2 cellular contexts compared by ENCODE assay signal in the genomic region with DNA sequence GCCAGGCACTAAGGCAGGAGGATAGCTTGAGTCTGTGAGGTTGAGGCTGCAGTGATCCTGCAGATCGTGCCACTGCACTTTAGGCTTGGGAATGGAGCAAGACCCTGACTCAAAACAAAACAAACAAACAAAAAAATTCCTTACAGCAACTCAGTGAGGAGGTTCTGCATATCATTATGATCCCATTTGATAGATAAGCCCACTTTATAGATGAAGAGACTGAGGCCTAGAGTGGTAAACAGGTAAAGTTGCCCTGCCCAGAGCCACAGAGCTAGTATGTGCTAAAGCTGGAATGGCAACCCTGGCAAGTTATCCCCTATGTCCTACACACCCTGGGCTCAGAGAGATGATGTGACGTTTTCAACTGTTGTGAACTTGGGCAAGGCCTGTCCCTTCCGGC.
TF ChIP-seq lines count a peak whose summit lies in the region.

No MANE protein-coding gene starts in this region.

TF ChIP-seq in GM23338, 12 proteins besides CTCF, POLR2A, EP300 and RAD21 (continues in another document):
- TF ChIP-seq EZH2 (IDR thresholded peaks at IDR 0.05; ENCODE audit: low read depth, unreplicated experiment) (no peak), NANOG (IDR thresholded peaks at IDR 0.05; ENCODE audit: borderline replicate concordance) (no peak), JUNB (IDR thresholded peaks at IDR 0.05; ENCODE audit: unreplicated experiment) (no peak), ZNF331 (CRISPR knock-in tag; IDR thresholded peaks at IDR 0.05; ENCODE audit: low read depth) (no peak), ETS1 (IDR thresholded peaks at IDR 0.05) (no peak), EZH2phosphoT487 (IDR thresholded peaks at IDR 0.05; ENCODE audit: unreplicated experiment) (no peak), POLR2AphosphoS5 (IDR thresholded peaks at IDR 0.05; ENCODE audit: low read depth) (no peak), ZNF114 (CRISPR knock-in tag; IDR thresholded peaks at IDR 0.05) (no peak)
- TF ChIP-seq, protein P1, sequence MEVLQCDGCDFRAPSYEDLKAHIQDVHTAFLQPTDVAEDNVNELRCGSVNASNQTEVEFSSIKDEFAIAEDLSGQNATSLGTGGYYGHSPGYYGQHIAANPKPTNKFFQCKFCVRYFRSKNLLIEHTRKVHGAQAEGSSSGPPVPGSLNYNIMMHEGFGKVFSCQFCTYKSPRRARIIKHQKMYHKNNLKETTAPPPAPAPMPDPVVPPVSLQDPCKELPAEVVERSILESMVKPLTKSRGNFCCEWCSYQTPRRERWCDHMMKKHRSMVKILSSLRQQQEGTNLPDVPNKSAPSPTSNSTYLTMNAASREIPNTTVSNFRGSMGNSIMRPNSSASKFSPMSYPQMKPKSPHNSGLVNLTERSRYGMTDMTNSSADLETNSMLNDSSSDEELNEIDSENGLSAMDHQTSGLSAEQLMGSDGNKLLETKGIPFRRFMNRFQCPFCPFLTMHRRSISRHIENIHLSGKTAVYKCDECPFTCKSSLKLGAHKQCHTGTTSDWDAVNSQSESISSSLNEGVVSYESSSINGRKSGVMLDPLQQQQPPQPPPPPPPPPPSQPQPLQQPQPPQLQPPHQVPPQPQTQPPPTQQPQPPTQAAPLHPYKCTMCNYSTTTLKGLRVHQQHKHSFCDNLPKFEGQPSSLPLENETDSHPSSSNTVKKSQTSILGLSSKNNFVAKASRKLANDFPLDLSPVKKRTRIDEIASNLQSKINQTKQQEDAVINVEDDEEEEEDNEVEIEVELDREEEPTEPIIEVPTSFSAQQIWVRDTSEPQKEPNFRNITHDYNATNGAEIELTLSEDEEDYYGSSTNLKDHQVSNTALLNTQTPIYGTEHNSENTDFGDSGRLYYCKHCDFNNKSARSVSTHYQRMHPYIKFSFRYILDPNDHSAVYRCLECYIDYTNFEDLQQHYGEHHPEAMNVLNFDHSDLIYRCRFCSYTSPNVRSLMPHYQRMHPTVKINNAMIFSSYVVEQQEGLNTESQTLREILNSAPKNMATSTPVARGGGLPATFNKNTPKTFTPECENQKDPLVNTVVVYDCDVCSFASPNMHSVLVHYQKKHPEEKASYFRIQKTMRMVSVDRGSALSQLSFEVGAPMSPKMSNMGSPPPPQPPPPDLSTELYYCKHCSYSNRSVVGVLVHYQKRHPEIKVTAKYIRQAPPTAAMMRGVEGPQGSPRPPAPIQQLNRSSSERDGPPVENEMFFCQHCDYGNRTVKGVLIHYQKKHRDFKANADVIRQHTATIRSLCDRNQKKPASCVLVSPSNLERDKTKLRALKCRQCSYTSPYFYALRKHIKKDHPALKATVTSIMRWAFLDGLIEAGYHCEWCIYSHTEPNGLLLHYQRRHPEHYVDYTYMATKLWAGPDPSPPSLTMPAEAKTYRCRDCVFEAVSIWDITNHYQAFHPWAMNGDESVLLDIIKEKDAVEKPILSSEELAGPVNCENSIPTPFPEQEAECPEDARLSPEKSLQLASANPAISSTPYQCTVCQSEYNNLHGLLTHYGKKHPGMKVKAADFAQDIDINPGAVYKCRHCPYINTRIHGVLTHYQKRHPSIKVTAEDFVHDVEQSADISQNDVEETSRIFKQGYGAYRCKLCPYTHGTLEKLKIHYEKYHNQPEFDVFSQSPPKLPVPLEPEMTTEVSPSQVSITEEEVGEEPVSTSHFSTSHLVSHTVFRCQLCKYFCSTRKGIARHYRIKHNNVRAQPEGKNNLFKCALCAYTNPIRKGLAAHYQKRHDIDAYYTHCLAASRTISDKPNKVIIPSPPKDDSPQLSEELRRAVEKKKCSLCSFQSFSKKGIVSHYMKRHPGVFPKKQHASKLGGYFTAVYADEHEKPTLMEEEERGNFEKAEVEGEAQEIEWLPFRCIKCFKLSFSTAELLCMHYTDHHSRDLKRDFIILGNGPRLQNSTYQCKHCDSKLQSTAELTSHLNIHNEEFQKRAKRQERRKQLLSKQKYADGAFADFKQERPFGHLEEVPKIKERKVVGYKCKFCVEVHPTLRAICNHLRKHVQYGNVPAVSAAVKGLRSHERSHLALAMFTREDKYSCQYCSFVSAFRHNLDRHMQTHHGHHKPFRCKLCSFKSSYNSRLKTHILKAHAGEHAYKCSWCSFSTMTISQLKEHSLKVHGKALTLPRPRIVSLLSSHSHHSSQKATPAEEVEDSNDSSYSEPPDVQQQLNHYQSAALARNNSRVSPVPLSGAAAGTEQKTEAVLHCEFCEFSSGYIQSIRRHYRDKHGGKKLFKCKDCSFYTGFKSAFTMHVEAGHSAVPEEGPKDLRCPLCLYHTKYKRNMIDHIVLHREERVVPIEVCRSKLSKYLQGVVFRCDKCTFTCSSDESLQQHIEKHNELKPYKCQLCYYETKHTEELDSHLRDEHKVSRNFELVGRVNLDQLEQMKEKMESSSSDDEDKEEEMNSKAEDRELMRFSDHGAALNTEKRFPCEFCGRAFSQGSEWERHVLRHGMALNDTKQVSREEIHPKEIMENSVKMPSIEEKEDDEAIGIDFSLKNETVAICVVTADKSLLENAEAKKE (CRISPR knock-in tag; IDR thresholded peaks at IDR 0.05): no peak
- TF ChIP-seq, protein P2, sequence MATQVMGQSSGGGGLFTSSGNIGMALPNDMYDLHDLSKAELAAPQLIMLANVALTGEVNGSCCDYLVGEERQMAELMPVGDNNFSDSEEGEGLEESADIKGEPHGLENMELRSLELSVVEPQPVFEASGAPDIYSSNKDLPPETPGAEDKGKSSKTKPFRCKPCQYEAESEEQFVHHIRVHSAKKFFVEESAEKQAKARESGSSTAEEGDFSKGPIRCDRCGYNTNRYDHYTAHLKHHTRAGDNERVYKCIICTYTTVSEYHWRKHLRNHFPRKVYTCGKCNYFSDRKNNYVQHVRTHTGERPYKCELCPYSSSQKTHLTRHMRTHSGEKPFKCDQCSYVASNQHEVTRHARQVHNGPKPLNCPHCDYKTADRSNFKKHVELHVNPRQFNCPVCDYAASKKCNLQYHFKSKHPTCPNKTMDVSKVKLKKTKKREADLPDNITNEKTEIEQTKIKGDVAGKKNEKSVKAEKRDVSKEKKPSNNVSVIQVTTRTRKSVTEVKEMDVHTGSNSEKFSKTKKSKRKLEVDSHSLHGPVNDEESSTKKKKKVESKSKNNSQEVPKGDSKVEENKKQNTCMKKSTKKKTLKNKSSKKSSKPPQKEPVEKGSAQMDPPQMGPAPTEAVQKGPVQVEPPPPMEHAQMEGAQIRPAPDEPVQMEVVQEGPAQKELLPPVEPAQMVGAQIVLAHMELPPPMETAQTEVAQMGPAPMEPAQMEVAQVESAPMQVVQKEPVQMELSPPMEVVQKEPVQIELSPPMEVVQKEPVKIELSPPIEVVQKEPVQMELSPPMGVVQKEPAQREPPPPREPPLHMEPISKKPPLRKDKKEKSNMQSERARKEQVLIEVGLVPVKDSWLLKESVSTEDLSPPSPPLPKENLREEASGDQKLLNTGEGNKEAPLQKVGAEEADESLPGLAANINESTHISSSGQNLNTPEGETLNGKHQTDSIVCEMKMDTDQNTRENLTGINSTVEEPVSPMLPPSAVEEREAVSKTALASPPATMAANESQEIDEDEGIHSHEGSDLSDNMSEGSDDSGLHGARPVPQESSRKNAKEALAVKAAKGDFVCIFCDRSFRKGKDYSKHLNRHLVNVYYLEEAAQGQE (IDR thresholded peaks at IDR 0.05; ENCODE audit: unreplicated experiment): no peak

TF ChIP-seq in K562, 482 proteins besides CTCF, POLR2A, EP300 and RAD21:
- TF ChIP-seq ZBTB40 (IDR thresholded peaks at IDR 0.05) (no peak), ZBTB40 (CRISPR knock-in tag; IDR thresholded peaks at IDR 0.05) (no peak)
- TF ChIP-seq, protein P3, sequence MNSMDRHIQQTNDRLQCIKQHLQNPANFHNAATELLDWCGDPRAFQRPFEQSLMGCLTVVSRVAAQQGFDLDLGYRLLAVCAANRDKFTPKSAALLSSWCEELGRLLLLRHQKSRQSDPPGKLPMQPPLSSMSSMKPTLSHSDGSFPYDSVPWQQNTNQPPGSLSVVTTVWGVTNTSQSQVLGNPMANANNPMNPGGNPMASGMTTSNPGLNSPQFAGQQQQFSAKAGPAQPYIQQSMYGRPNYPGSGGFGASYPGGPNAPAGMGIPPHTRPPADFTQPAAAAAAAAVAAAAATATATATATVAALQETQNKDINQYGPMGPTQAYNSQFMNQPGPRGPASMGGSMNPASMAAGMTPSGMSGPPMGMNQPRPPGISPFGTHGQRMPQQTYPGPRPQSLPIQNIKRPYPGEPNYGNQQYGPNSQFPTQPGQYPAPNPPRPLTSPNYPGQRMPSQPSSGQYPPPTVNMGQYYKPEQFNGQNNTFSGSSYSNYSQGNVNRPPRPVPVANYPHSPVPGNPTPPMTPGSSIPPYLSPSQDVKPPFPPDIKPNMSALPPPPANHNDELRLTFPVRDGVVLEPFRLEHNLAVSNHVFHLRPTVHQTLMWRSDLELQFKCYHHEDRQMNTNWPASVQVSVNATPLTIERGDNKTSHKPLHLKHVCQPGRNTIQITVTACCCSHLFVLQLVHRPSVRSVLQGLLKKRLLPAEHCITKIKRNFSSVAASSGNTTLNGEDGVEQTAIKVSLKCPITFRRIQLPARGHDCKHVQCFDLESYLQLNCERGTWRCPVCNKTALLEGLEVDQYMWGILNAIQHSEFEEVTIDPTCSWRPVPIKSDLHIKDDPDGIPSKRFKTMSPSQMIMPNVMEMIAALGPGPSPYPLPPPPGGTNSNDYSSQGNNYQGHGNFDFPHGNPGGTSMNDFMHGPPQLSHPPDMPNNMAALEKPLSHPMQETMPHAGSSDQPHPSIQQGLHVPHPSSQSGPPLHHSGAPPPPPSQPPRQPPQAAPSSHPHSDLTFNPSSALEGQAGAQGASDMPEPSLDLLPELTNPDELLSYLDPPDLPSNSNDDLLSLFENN (IDR thresholded peaks at IDR 0.05; ENCODE audit: low read depth in 2 of 2, low read length in 2 of 2): no peak
